11 cellular contexts compared by ENCODE assay signal in genomic region chr20:57250607-57251343, GRCh38. TPM values are rescaled to one million over a fixed set of nuclear protein-coding genes. Genes with fewer than 3 reads are reported as not detected.
DNase-seq lines count a peak whose midpoint lies in the region; ATAC-seq, FAIRE-seq and TF ChIP-seq lines count a peak whose summit lies in the region.
"Had no signal": no experiment of that assay in that cellular context is flagged by ENCODE, and none has a peak within 500 bp of the region (broad histone marks: within the 10 kb centered on the region; RNA-seq: fewer than 3 reads in every experiment).

No MANE protein-coding gene starts in this region.

- WGBS in mesodermal cell (ENCODE audit: insufficient coverage in 2 of 2), 2 experiments = 71 to 80% methylated on average over 9 to 11 of the region's 15 CpGs

- H3K4me1 Mint-ChIP-seq in activated CD8-positive, alpha-beta T cell treated with anti-CD3 and anti-CD28 coated beads, Interleukin-2, amount 10 ng/mL, durations not matched to agents 7 days and 5 days (ENCODE audit: low read depth) = peaks cover 10% of the 10 kb centered on the region

- FAIRE-seq in H54 (lab: Jason Lieb, UNC) = no peak
- FAIRE-seq: islet of Langerhans had no signal

- H3K9ac ChIP-seq in HUES48 (ENCODE audit: low read depth, low read length) = no peak overlapping the region

- H3K9me3 Mint-ChIP-seq in activated CD8-positive, alpha-beta T cell treated with anti-CD3 and anti-CD28 coated beads, Interleukin-2, amount 10 ng/mL, durations not matched to agents 7 days and 5 days (ENCODE audit: insufficient read depth) = no peaks in the 10 kb centered on the region
- H3K9me3 Mint-ChIP-seq: T-helper 1 cell treated with Interleukin-12 subunit alpha and Interleukin-12 subunit beta and Interleukin-4 antibody, amounts not matched to agents 30 μg/mL and 1 μg/mL, for 36 hours had no signal

- no peaks in the 10 kb centered on the region for H3K9me2 ChIP-seq in DOHH2 (replicated peaks; ENCODE audit: control insufficient read depth, low read length)

- H3K27me3 Mint-ChIP-seq in activated CD8-positive, alpha-beta T cell treated with anti-CD3 and anti-CD28 coated beads, Interleukin-2, amount 10 ng/mL, durations not matched to agents 7 days and 5 days (ENCODE audit: low read depth) = peaks cover 10% of the 10 kb centered on the region

- H3K27ac ChIP-seq in DOHH2 (ENCODE audit: low read depth, low read length) (peak overlapping the region; percentile 49), HUES48 (ENCODE audit: low read depth, low read length) (peak overlapping the region; percentile 59), mesodermal cell (ENCODE audit: low read depth, low read length, severe bottlenecking) (peak overlapping the region; percentile 80)

- peak; percentile 41 for DNase-seq in activated CD8-positive, alpha-beta T cell treated with anti-CD3 and anti-CD28 coated beads, Interleukin-2, amount 10 ng/mL, durations not matched to agents 7 days and 5 days
- no peak for DNase-seq in activated gamma-delta T cell treated with Interleukin-2 at 50 U/mL for 16 hours
- DNase-seq in middle frontal gyrus (ENCODE audit: extremely low spot score, low spot score) = no peak
- no peak for DNase-seq in NCI-H524 (lab: John Stamatoyannopoulos, UW)
- DNase-seq in H54 (ENCODE audit: insufficient read length, low spot score) = no peak
- DNase-seq: NCI-H526 treated with DMSO at 0.1 percent for 48 hours had no signal

- CTCF ChIA-PET in activated CD8-positive, alpha-beta T cell treated with anti-CD3 and anti-CD28 coated beads, Interleukin-2, amount 10 ng/mL, durations not matched to agents 7 days and 5 days (lab: Charles Lee) = no interaction called here

- peaks cover 41% of the 10 kb centered on the region for H3F3A ChIP-seq in DOHH2 (ENCODE audit: control insufficient read depth, insufficient read depth)

- H3K79me2 ChIP-seq in DOHH2 (ENCODE audit: control insufficient read depth, low read length) = peaks cover 100% of the 10 kb centered on the region

- H3K27ac Mint-ChIP-seq in activated CD8-positive, alpha-beta T cell treated with anti-CD3 and anti-CD28 coated beads, Interleukin-2, amount 10 ng/mL, durations not matched to agents 7 days and 5 days = no peak overlapping the region
- H3K27ac Mint-ChIP-seq: T-helper 1 cell treated with Interleukin-12 subunit alpha and Interleukin-12 subunit beta and Interleukin-4 antibody, amounts not matched to agents 30 μg/mL and 1 μg/mL, for 36 hours had no signal

- POLR2A ChIA-PET in activated CD8-positive, alpha-beta T cell treated with anti-CD3 and anti-CD28 coated beads, Interleukin-2, amount 10 ng/mL, durations not matched to agents 7 days and 5 days (lab: Charles Lee) = no interaction called here

- H3K4me1 ChIP-seq in DOHH2 (ENCODE audit: control insufficient read depth, low read length) (peaks cover 98% of the 10 kb centered on the region), HUES48 (ENCODE audit: control insufficient read depth, insufficient read depth, low read length) (peaks cover 17% of the 10 kb centered on the region), mesodermal cell (ENCODE audit: control insufficient read depth, insufficient read depth, low read length, poor library complexity, severe bottlenecking) (peaks cover 31% of the 10 kb centered on the region)

- H3K36me3 ChIP-seq in DOHH2 (ENCODE audit: control insufficient read depth, low read length) = peaks cover 91% of the 10 kb centered on the region
- no peaks in the 10 kb centered on the region for H3K36me3 ChIP-seq in HUES48 (ENCODE audit: control insufficient read depth, insufficient read depth, low read length)
- no peaks in the 10 kb centered on the region for H3K36me3 ChIP-seq in mesodermal cell (ENCODE audit: control insufficient read depth, insufficient read depth, low read length)

- no peak for TF ChIP-seq POLR2A in H54 (IDR thresholded peaks at IDR 0.05; ENCODE audit: low read depth, low read length)

- no peaks in the 10 kb centered on the region for H3K9me3 ChIP-seq in DOHH2 (ENCODE audit: control insufficient read depth, insufficient read depth, low read length)
- H3K9me3 ChIP-seq in HUES48 (ENCODE audit: control insufficient read depth, insufficient read depth, low read length) = no peaks in the 10 kb centered on the region
- H3K9me3 ChIP-seq in mesodermal cell (ENCODE audit: control insufficient read depth, low read length) = no peaks in the 10 kb centered on the region

- peak overlapping the region; percentile 26 for H3K4me3 ChIP-seq in DOHH2 (ENCODE audit: low read length)
- no peak overlapping the region for H3K4me3 ChIP-seq in HUES48 (ENCODE audit: low read depth, low read length)
- no peak overlapping the region for H3K4me3 ChIP-seq in mesodermal cell (ENCODE audit: extremely low read depth, insufficient read depth, low read length, poor library complexity, severe bottlenecking)

- ATAC-seq in activated CD8-positive, alpha-beta T cell treated with anti-CD3 and anti-CD28 coated beads, Interleukin-2, amount 10 ng/mL, durations not matched to agents 7 days and 5 days = peak; percentile 86

- H3K4me3 Mint-ChIP-seq in activated CD8-positive, alpha-beta T cell treated with anti-CD3 and anti-CD28 coated beads, Interleukin-2, amount 10 ng/mL, durations not matched to agents 7 days and 5 days = no peak overlapping the region
- H3K4me3 Mint-ChIP-seq: T-helper 1 cell treated with Interleukin-12 subunit alpha and Interleukin-12 subunit beta and Interleukin-4 antibody, amounts not matched to agents 30 μg/mL and 1 μg/mL, for 36 hours had no signal

- H3K4me2 ChIP-seq in DOHH2 (ENCODE audit: low read length) = peak overlapping the region; percentile 59

- H4K20me1 ChIP-seq in DOHH2 (ENCODE audit: control insufficient read depth, insufficient read depth, low read depth, low read length) = peaks cover 74% of the 10 kb centered on the region

- TF ChIP-seq CTCF in DOHH2 (IDR thresholded peaks at IDR 0.05; ENCODE audit: low read depth, low read length, poor library complexity, severe bottlenecking) = no peak

- no peaks in the 10 kb centered on the region for H3K36me3 Mint-ChIP-seq in activated CD8-positive, alpha-beta T cell treated with anti-CD3 and anti-CD28 coated beads, Interleukin-2, amount 10 ng/mL, durations not matched to agents 7 days and 5 days (ENCODE audit: low read depth)

- no peaks in the 10 kb centered on the region for H3K27me3 ChIP-seq in DOHH2 (ENCODE audit: control insufficient read depth, low read length)
- H3K27me3 ChIP-seq in HUES48 (ENCODE audit: control insufficient read depth, insufficient read depth, low read length) = no peaks in the 10 kb centered on the region

RNA-seq across cellular contexts. Expression of gene BMP7, which starts 15.7 kb away (rescaled TPM):
- total RNA-seq in activated CD8-positive, alpha-beta T cell treated with anti-CD3 and anti-CD28 coated beads, Interleukin-2, amount 10 ng/mL, durations not matched to agents 7 days and 5 days = not detected
- polyA plus RNA-seq in mesodermal cell (2013, experiment 1 of 2) = 4.6 TPM
- polyA plus RNA-seq in mesodermal cell (2013, experiment 2 of 2) = 3.0 TPM
